In genomic region chr15:36831915-36832310, GRCh38 we compare ENCODE assay signal across 11 cellular contexts.
DNase-seq lines count a peak whose midpoint lies in the region; ATAC-seq and TF ChIP-seq lines count a peak whose summit lies in the region.
"Had no signal": no experiment of that assay in that cellular context is flagged by ENCODE, and none has a peak within 500 bp of the region (broad histone marks: within the 10 kb centered on the region; RNA-seq: fewer than 3 reads in every experiment).

No MANE protein-coding gene starts in this region.

- no peak overlapping the region for H3K4me3 ChIP-seq in osteoblast (ENCODE audit: insufficient read depth, low read length)
- H3K4me3 ChIP-seq: ascending aorta, tibial artery had no signal

- peaks cover 19% of the 10 kb centered on the region for H3K4me1 ChIP-seq in osteoblast (ENCODE audit: insufficient read depth, low read length)
- H3K4me1 ChIP-seq: ascending aorta, tibial artery had no signal

- no peaks in the 10 kb centered on the region for H4K20me1 ChIP-seq in osteoblast (ENCODE audit: insufficient read depth, low read length)

- H3K36me3 ChIP-seq in osteoblast (ENCODE audit: insufficient read depth, low read length), result no peaks in the 10 kb centered on the region
- H3K36me3 ChIP-seq: ascending aorta, tibial artery had no signal

- no peak overlapping the region for H2AFZ ChIP-seq in osteoblast (ENCODE audit: low read length)

- H3K79me2 ChIP-seq in osteoblast (ENCODE audit: insufficient read depth, low read length), result no peaks in the 10 kb centered on the region

- H3K4me2 ChIP-seq in osteoblast (ENCODE audit: insufficient read depth, low read length), result peak overlapping the region; percentile 25

- H3K27me3 ChIP-seq in osteoblast (ENCODE audit: insufficient read depth, low read length), result no peaks in the 10 kb centered on the region
- H3K27me3 ChIP-seq: ascending aorta, tibial artery had no signal

- ATAC-seq in HG02885 (IDR thresholded peaks at IDR 0.05; ENCODE audit: poor library complexity, unreplicated experiment), result peak; percentile 31
- no peak for ATAC-seq in omental fat pad (ENCODE audit: low FRiP score)

- H3K27ac ChIP-seq in osteoblast (ENCODE audit: low read depth, low read length), result peak overlapping the region; percentile 80
- H3K27ac ChIP-seq: ascending aorta, tibial artery had no signal

- H3K9me3 ChIP-seq in osteoblast (ENCODE audit: low read depth, low read length), result no peaks in the 10 kb centered on the region
- H3K9me3 ChIP-seq: ascending aorta, tibial artery had no signal

- DNase-seq in NCI-H1436 (lab: John Stamatoyannopoulos, UW), result peak; percentile 46
- no peak for DNase-seq in NCI-H1436 treated with DMSO at 0.1 percent for 48 hours (lab: John Stamatoyannopoulos, UW)
- DNase-seq in NCI-H446 treated with DMSO at 0.1 percent for 48 hours (lab: John Stamatoyannopoulos, UW), result peak; percentile 8
- no peak for DNase-seq in osteoblast (ENCODE audit: insufficient read length, low spot score, missing footprints)
- DNase-seq in activated gamma-delta T cell treated with Interleukin-2 at 50 U/mL for 16 hours, result no peak
- no peak for DNase-seq in omental fat pad (ENCODE audit: low spot score)
- no peak for DNase-seq in GM19240 (ENCODE audit: insufficient read length, low spot score)
- DNase-seq: activated CD4-positive, alpha-beta T cell treated with anti-CD3 and anti-CD28 coated beads, Interleukin-2, amount 50 U/mL, for 1 hour; tibial artery had no signal

- TF ChIP-seq CTCF in osteoblast (IDR thresholded peaks at IDR 0.05; ENCODE audit: extremely low read depth, low read depth, low read length), result no peak
- no peak for TF ChIP-seq CTCF in omental fat pad (IDR thresholded peaks at IDR 0.05)

Comparison
In these comparisons a context has a peak if more than half of its experiments do, and no peak if none do; other contexts are left out.
1. DNase-seq: peak in NCI-H1436 (single experiment) and NCI-H446 treated with DMSO at 0.1 percent for 48 hours (single experiment); none in NCI-H1436 treated with DMSO at 0.1 percent for 48 hours (single experiment), osteoblast (single experiment), activated gamma-delta T cell treated with Interleukin-2 at 50 U/mL for 16 hours (single experiment), omental fat pad (single experiment) and GM19240 (single experiment).